ENCODE assay signal across 12 cellular contexts in the genomic region with DNA sequence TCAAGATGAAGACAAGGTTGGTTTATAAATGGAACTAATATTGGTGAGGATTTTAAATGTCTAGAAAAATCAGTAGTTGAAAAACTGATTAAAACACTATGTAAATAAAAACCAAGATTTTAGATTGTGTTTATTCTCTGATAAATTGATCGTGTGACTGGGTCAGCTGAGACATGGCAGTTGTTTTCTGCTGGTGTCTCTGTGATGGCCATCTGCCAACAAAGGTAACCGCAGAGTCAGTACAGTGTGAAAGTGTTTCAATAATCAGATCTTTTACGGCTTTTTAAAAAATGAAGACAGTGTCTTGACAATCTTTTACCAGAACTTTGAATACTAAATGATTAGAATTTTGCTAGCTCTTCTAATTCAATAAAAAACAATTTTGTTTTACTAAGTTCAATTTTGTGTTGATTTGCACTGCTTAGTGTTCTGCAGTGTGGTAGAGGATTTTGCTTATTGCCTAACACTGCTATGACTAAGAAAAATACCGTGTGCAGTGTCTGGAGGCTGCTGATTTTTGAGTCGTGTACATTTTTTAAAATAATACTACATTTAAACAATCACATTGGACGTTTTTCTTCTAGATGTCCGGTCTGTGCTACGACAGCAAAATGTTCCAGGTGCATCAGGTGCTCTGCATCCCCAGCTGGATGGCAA. TPM values are rescaled to one million over a fixed set of nuclear protein-coding genes. Genes with fewer than 3 reads are reported as not detected.
DNase-seq lines count a peak whose midpoint lies in the region; ATAC-seq and TF ChIP-seq lines count a peak whose summit lies in the region.
"Had no signal": no experiment of that assay in that cellular context is flagged by ENCODE, and none has a peak within 500 bp of the region (broad histone marks: within the 10 kb centered on the region; RNA-seq: fewer than 3 reads in every experiment).

No MANE protein-coding gene starts in this region.

- TF ChIP-seq CTCF in cardiac muscle cell (IDR thresholded peaks at IDR 0.05; ENCODE audit: low read depth, low read length) (no peak), activated B cell treated with CpG ODN at 0.5 μM for 24 hours (IDR thresholded peaks at IDR 0.05) (no peak), thyroid gland (IDR thresholded peaks at IDR 0.05) (no peak)

- H3K9me3 ChIP-seq in cardiac muscle cell (ENCODE audit: low read depth) (no peaks in the 10 kb centered on the region), right cardiac atrium (ENCODE audit: control insufficient read depth, low read length) (no peaks in the 10 kb centered on the region), thyroid gland (no peaks in the 10 kb centered on the region)
- H3K9me3 ChIP-seq: BLaER1 treated with 17β-estradiol and CSF1 and Interleukin-3, amounts not matched to agents 10 nM and 100 nM had no signal

- H3K4me1 ChIP-seq in cardiac muscle cell (ENCODE audit: low read depth) (peaks cover 27% of the 10 kb centered on the region), right cardiac atrium (ENCODE audit: control insufficient read depth, insufficient read depth, low read length) (no peaks in the 10 kb centered on the region), thyroid gland (peaks cover 0 to 3% of the 10 kb centered on the region in 2 donors)

- POLR2A ChIA-PET in activated B cell treated with CpG ODN at 0.5 μM for 24 hours (lab: Charles Lee) = no interaction called here

- no peak for TF ChIP-seq POLR2A in thyroid gland (IDR thresholded peaks at IDR 0.05)

- peaks cover 46% of the 10 kb centered on the region for H3K4me1 Mint-ChIP-seq in activated B cell treated with CpG ODN at 0.5 μM for 24 hours

- intact Hi-C loops in right cardiac atrium (cut with DNase I) = no loop called here
- intact Hi-C loops in activated B cell treated with CpG ODN at 0.5 μM for 24 hours (cut with micrococcal nuclease) = no loop called here
- intact Hi-C loops in thyroid gland (cut with DNase I) = no loop called here

- peak overlapping the region; percentile 30 for H3K27ac Mint-ChIP-seq in activated B cell treated with CpG ODN at 0.5 μM for 24 hours

- H3K27ac ChIP-seq in cardiac muscle cell (peak overlapping the region; percentile 77), right cardiac atrium (ENCODE audit: low read length) (no peak overlapping the region), thyroid gland (peak overlapping the region in 1 of 3 donors; percentile 45)

- H3K27me3 Mint-ChIP-seq in activated B cell treated with CpG ODN at 0.5 μM for 24 hours = no peaks in the 10 kb centered on the region

- CTCF ChIA-PET in activated B cell treated with CpG ODN at 0.5 μM for 24 hours (lab: Charles Lee) = interaction anchor here (1.2 kb wide), 1 partner anchor 13 kb away, joined by 3 read pairs; no protein-coding TSS in a partner anchor

- H3K9me3 Mint-ChIP-seq in activated B cell treated with CpG ODN at 0.5 μM for 24 hours = no peaks in the 10 kb centered on the region

- no peak for ATAC-seq in right cardiac atrium
- no peak for ATAC-seq in activated B cell treated with CpG ODN at 0.5 μM for 24 hours (ENCODE audit: low read depth)
- peak; percentile 40 for ATAC-seq in esophagus mucosa
- no peak for ATAC-seq in HG03095 (IDR thresholded peaks at IDR 0.05; ENCODE audit: unreplicated experiment)
- no peak for ATAC-seq in GM19467 (IDR thresholded peaks at IDR 0.05; ENCODE audit: unreplicated experiment)

- H3K4me3 Mint-ChIP-seq in activated B cell treated with CpG ODN at 0.5 μM for 24 hours = no peak overlapping the region

- no peak overlapping the region for H3K4me3 ChIP-seq in cardiac muscle cell
- H3K4me3 ChIP-seq in right cardiac atrium (ENCODE audit: low read length) = no peak overlapping the region
- no peak overlapping the region for H3K4me3 ChIP-seq in thyroid gland (replicated peaks in 1 of 3)
- H3K4me3 ChIP-seq: BLaER1 treated with 17β-estradiol and CSF1 and Interleukin-3, amounts not matched to agents 10 nM and 100 nM had no signal

- peaks cover 60% of the 10 kb centered on the region for H3K36me3 Mint-ChIP-seq in activated B cell treated with CpG ODN at 0.5 μM for 24 hours (ENCODE audit: low read depth)

- H3K36me3 ChIP-seq in cardiac muscle cell = peaks cover 6% of the 10 kb centered on the region
- peaks cover 0 to 4% of the 10 kb centered on the region in 2 donors for H3K36me3 ChIP-seq in thyroid gland

- DNase-seq in cardiac muscle cell (ENCODE audit: low read depth in 1 of 2, low spot score in 1 of 2) (peak in 1 of 2 donors; percentile 62), right cardiac atrium (no peak), activated B cell treated with CpG ODN at 0.5 μM for 24 hours (no peak), thyroid gland (peak; percentile 26 to 52), KG1 (lab: John Stamatoyannopoulos, UW) (no peak)
- DNase-seq: caudate nucleus, NCI-H146, SW 1271 had no signal

- no peaks in the 10 kb centered on the region for H3K27me3 ChIP-seq in cardiac muscle cell
- no peaks in the 10 kb centered on the region for H3K27me3 ChIP-seq in right cardiac atrium (ENCODE audit: control insufficient read depth, insufficient read depth)
- H3K27me3 ChIP-seq in thyroid gland = no peaks in the 10 kb centered on the region
- H3K27me3 ChIP-seq: BLaER1 treated with 17β-estradiol and CSF1 and Interleukin-3, amounts not matched to agents 10 nM and 100 nM had no signal

- WGBS in right cardiac atrium = 80% methylated on average over 8 of the region's 8 CpGs
- 76 to 83% methylated on average over 8 of the region's 8 CpGs for WGBS in thyroid gland, 2 donors

RNA-seq across cellular contexts. Expression of gene GPR183, which starts 32.7 kb away (rescaled TPM):
- total RNA-seq in cardiac muscle cell = 11.5 and 11.6 TPM in 2 replicates
- 17.1 and 21.1 TPM in 2 replicates for polyA plus RNA-seq in cardiac muscle cell
- 10 to 100 TPM in 2 of 4 donors, 1 to 10 TPM in 2; 9.7 to 20.7 (median 13.5) TPM for total RNA-seq in right cardiac atrium
- 14.5 TPM for polyA plus RNA-seq in right cardiac atrium
- 84.5 and 86.4 TPM in 2 replicates for total RNA-seq in activated B cell treated with CpG ODN at 0.5 μM for 24 hours
- 0.76 TPM for total RNA-seq in esophagus mucosa
- 1 to 10 TPM; 2.5 to 9.7 (median 5.1) TPM for total RNA-seq in thyroid gland

Comparison
In these comparisons a context has a peak if more than half of its experiments do, and no peak if none do; other contexts are left out.
1. DNase-seq: peak in thyroid gland (2 of 2); none in right cardiac atrium (0 of 3), activated B cell treated with CpG ODN at 0.5 μM for 24 hours (single experiment) and KG1 (single experiment).